In the genomic region with DNA sequence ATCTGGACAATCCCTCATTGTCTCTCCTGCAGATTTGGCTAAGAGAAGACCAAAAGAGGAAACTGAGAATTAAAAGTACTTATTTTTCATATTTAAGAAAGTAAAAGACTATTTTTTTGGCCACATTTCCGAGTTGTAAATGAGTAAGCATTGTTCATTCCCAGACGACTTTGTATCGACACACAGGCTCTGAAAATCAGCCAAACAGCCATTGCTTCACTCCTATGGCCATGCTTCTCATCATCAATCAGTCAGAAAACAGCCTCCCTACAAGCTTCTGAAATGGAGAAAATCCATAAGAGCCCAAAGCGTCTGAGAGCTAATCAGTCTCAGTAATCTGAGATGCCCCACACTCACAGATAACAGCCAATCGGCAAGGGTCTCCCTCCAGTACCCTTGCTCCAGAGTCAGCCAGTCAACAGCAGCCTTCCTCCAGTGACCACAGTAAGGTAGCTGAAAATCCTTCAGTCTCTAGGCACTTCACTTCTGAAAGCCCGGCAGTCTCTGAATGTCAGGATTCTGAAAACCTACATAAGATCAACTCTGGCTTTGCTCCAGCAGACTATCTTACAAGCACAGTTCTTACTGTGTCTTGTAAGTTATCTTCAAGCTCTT, we compare ENCODE assay signal across 26 cellular contexts. TPM values are rescaled to one million over a fixed set of nuclear protein-coding genes. Genes with fewer than 3 reads are reported as not detected.
A peak's percentile ranks its signal among the peaks of the same experiment; 100 is the strongest.
DNase-seq lines count a peak whose midpoint lies in the region; ATAC-seq and TF ChIP-seq lines count a peak whose summit lies in the region.
"Had no signal": no experiment of that assay in that cellular context is flagged by ENCODE, and none has a peak within 500 bp of the region (broad histone marks: within the 10 kb centered on the region; RNA-seq: fewer than 3 reads in every experiment).

No MANE protein-coding gene starts in this region.

- peak overlapping the region; percentile 38 for H2AFZ ChIP-seq in GM23338

- ATAC-seq in GM23338 (peak; percentile 100), HG03378 (IDR thresholded peaks at IDR 0.05; ENCODE audit: unreplicated experiment) (no peak), HG02884 (IDR thresholded peaks at IDR 0.05; ENCODE audit: unreplicated experiment) (no peak)
- ATAC-seq: activated T-helper 17 cell treated with anti-CD3 and anti-CD28 coated beads, Interleukin-2, amount 50 U/mL, for 72 hours; body of pancreas; naive thymus-derived CD4-positive, alpha-beta T cell; stimulated activated naive CD8-positive, alpha-beta T cell treated with anti-CD3 and anti-CD28 coated beads, Interleukin-15, Interleukin-2, amounts not matched to agents 100 U/mL and 50 U/mL, for 24 hours had no signal

- peaks cover 21% of the 10 kb centered on the region; the same call in 2 of the 3 replicates for H3K4me1 Mint-ChIP-seq in GM23338
- H3K4me1 Mint-ChIP-seq: activated naive CD8-positive, alpha-beta T cell treated with anti-CD3 and anti-CD28 coated beads, Interleukin-2, amount 10 ng/mL, durations not matched to agents 7 days and 5 days; activated T-helper 17 cell treated with anti-CD3 and anti-CD28 coated beads, Interleukin-2, amount 50 U/mL, for 72 hours; memory B cell; naive thymus-derived CD4-positive, alpha-beta T cell had no signal

- H3K9me3 Mint-ChIP-seq in GM23338: no peaks in the 10 kb centered on the region
- H3K9me3 Mint-ChIP-seq: activated naive CD8-positive, alpha-beta T cell treated with anti-CD3 and anti-CD28 coated beads, Interleukin-2, amount 10 ng/mL, durations not matched to agents 7 days and 5 days; memory B cell had no signal

- no peaks in the 10 kb centered on the region for H3F3A ChIP-seq in GM23338 (replicated peaks; ENCODE audit: low read depth)

- no peaks in the 10 kb centered on the region for H4K20me1 ChIP-seq in GM23338 (replicated peaks; ENCODE audit: insufficient read depth)

- H3K9me2 ChIP-seq in GM23338 (ENCODE audit: insufficient read depth): no peaks in the 10 kb centered on the region

- no peaks in the 10 kb centered on the region for H3K79me2 ChIP-seq in GM23338 (replicated peaks; ENCODE audit: insufficient read depth)

- H3K36me3 Mint-ChIP-seq in GM23338 (ENCODE audit: low read depth): no peaks in the 10 kb centered on the region
- H3K36me3 Mint-ChIP-seq: activated naive CD8-positive, alpha-beta T cell treated with anti-CD3 and anti-CD28 coated beads, Interleukin-2, amount 10 ng/mL, durations not matched to agents 7 days and 5 days; memory B cell had no signal

- peak; percentile 87 for DNase-seq in GM23338 (ENCODE audit: low spot score)
- DNase-seq in NCI-H69 (lab: John Stamatoyannopoulos, UW): peak; percentile 31
- peak; percentile 55 for DNase-seq in fibroblast of mammary gland (ENCODE audit: low read depth)
- no peak for DNase-seq in superior temporal gyrus (ENCODE audit: extremely low spot score)
- no peak for DNase-seq in nucleus accumbens (lab: John Stamatoyannopoulos, UW)
- DNase-seq: activated CD4-positive, alpha-beta T cell treated with anti-CD3 and anti-CD28 coated beads, Interleukin-2, amount 50 U/mL, for 1 hour; activated naive CD8-positive, alpha-beta T cell treated with anti-CD3 and anti-CD28 coated beads, Interleukin-2, amount 10 ng/mL, durations not matched to agents 7 days and 5 days; body of pancreas; colonic mucosa; GF-D8; naive thymus-derived CD4-positive, alpha-beta T cell; NCI-H1092 treated with DMSO at 0.1 percent for 48 hours; NCI-H2081; NCI-H510A treated with DMSO at 0.1 percent for 48 hours; SIG-M5; stimulated activated naive CD8-positive, alpha-beta T cell treated with anti-CD3 and anti-CD28 coated beads, Interleukin-15, Interleukin-2, amounts not matched to agents 100 U/mL and 50 U/mL, for 24 hours; trophoblast cell had no signal

- no peak for TF ChIP-seq CTCF in GM23338 (conservative IDR thresholded peaks at IDR 0.05; ENCODE audit: low read depth in 2 of 2)
- no peak for TF ChIP-seq CTCF in fibroblast of mammary gland (conservative IDR thresholded peaks at IDR 0.05; ENCODE audit: control insufficient read depth, insufficient read depth, low read depth, low read length)

- H3K36me3 ChIP-seq in GM23338 (ENCODE audit: insufficient read depth) (no peaks in the 10 kb centered on the region), mesodermal cell (ENCODE audit: control insufficient read depth, insufficient read depth, low read length) (no peaks in the 10 kb centered on the region)
- H3K36me3 ChIP-seq: colonic mucosa had no signal

- no peaks in the 10 kb centered on the region for H3K27me3 ChIP-seq in GM23338 (ENCODE audit: insufficient read depth)
- H3K27me3 ChIP-seq: body of pancreas, colonic mucosa had no signal

- H3K4me1 ChIP-seq in GM23338 (ENCODE audit: insufficient read depth) (peaks cover 4% of the 10 kb centered on the region; the same call in 1 of the 2 replicates), mesodermal cell (ENCODE audit: control insufficient read depth, insufficient read depth, low read length, poor library complexity, severe bottlenecking) (no peaks in the 10 kb centered on the region)
- H3K4me1 ChIP-seq: body of pancreas, colonic mucosa had no signal

- H3K9me3 ChIP-seq in mesodermal cell (ENCODE audit: control insufficient read depth, low read length): no peaks in the 10 kb centered on the region
- H3K9me3 ChIP-seq: body of pancreas, colonic mucosa had no signal

- WGBS in mesodermal cell (ENCODE audit: insufficient coverage in 2 of 2), 2 experiments: 45 to 47% methylated on average over 2 to 5 of the region's 6 CpGs

- H3K4me3 ChIP-seq in GM23338 (no peak overlapping the region), fibroblast of mammary gland (ENCODE audit: control insufficient read depth, low read depth, low read length) (no peak overlapping the region), mesodermal cell (ENCODE audit: extremely low read depth, insufficient read depth, low read length, poor library complexity, severe bottlenecking) (no peak overlapping the region)
- H3K4me3 ChIP-seq: body of pancreas, colonic mucosa, skin epidermis had no signal

- peaks cover 2% of the 10 kb centered on the region for H3K27me3 Mint-ChIP-seq in GM23338 (ENCODE audit: insufficient read depth, low read depth, poor library complexity)
- H3K27me3 Mint-ChIP-seq: progenitor cell of endocrine pancreas had no signal

- H3K27ac ChIP-seq in GM23338 (ENCODE audit: low read depth): no peak overlapping the region
- peak overlapping the region; percentile 43 for H3K27ac ChIP-seq in mesodermal cell (ENCODE audit: low read depth, low read length, severe bottlenecking)
- H3K27ac ChIP-seq: body of pancreas, C4-2B, colonic mucosa, skin epidermis had no signal

- no peak overlapping the region for H3K4me3 Mint-ChIP-seq in GM23338
- H3K4me3 Mint-ChIP-seq: activated naive CD8-positive, alpha-beta T cell treated with anti-CD3 and anti-CD28 coated beads, Interleukin-2, amount 10 ng/mL, durations not matched to agents 7 days and 5 days; activated T-helper 17 cell treated with anti-CD3 and anti-CD28 coated beads, Interleukin-2, amount 50 U/mL, for 72 hours; memory B cell; naive thymus-derived CD4-positive, alpha-beta T cell had no signal

- peak overlapping the region; percentile 69 for H3K27ac Mint-ChIP-seq in GM23338
- H3K27ac Mint-ChIP-seq: activated naive CD8-positive, alpha-beta T cell treated with anti-CD3 and anti-CD28 coated beads, Interleukin-2, amount 10 ng/mL, durations not matched to agents 7 days and 5 days; activated T-helper 17 cell treated with anti-CD3 and anti-CD28 coated beads, Interleukin-2, amount 50 U/mL, for 72 hours; memory B cell; naive thymus-derived CD4-positive, alpha-beta T cell; progenitor cell of endocrine pancreas had no signal

- no peak overlapping the region for H3K4me2 ChIP-seq in GM23338

TF ChIP-seq in GM23338, 12 proteins besides CTCF, POLR2A, EP300 and RAD21 (continues in another document):
- TF ChIP-seq CREB1 (CRISPR knock-in tag; IDR thresholded peaks at IDR 0.05; ENCODE audit: low read depth) (no peak), EZH2phosphoT487 (IDR thresholded peaks at IDR 0.05; ENCODE audit: unreplicated experiment) (no peak), STAT1 (IDR thresholded peaks at IDR 0.05; ENCODE audit: unreplicated experiment) (no peak), ZNF331 (CRISPR knock-in tag; IDR thresholded peaks at IDR 0.05; ENCODE audit: low read depth) (no peak), POLR2AphosphoS5 (IDR thresholded peaks at IDR 0.05; ENCODE audit: low read depth) (0 out of 2 replicates have a peak, but pooled peaks have one; percentile 23)

RNA-seq across cellular contexts. Expression of gene CDO1, which starts 31.0 kb away (rescaled TPM):
- total RNA-seq in GM23338 (2014; rRNA removed; shearing (Covaris generic)): 21.2 and 29.2 TPM in 2 replicates
- polyA plus RNA-seq in GM23338 (2016; fragmentation: Nextera tagmentation; extraction: Ambion mirVana): 22.7 and 24.5 TPM in 2 replicates
- polyA plus RNA-seq in mesodermal cell (2013, experiment 1 of 2): 10.2 TPM
- polyA plus RNA-seq in mesodermal cell (2013, experiment 2 of 2): 10.0 TPM
- total RNA-seq: activated T-helper 17 cell treated with anti-CD3 and anti-CD28 coated beads, Interleukin-2, amount 50 U/mL, for 72 hours; OCI-LY7 had no signal
- polyA plus RNA-seq: naive thymus-derived CD4-positive, alpha-beta T cell had no signal

RNA-seq across cellular contexts. Expression of gene ATG12, which starts 55.9 kb away (rescaled TPM):
- 52.6 and 60.0 TPM in 2 replicates for total RNA-seq in GM23338 (2014; rRNA removed; shearing (Covaris generic))
- 92.5 and 109 TPM in 2 replicates for polyA plus RNA-seq in GM23338 (2016; fragmentation: Nextera tagmentation; extraction: Ambion mirVana)
- 64.7 TPM for polyA plus RNA-seq in mesodermal cell (2013, experiment 1 of 2)
- 88.2 TPM for polyA plus RNA-seq in mesodermal cell (2013, experiment 2 of 2)

RNA-seq across cellular contexts. Expression of gene AP3S1, which starts 56.2 kb away (rescaled TPM):
- total RNA-seq in GM23338 (2014; rRNA removed; shearing (Covaris generic)): 232 and 321 TPM in 2 replicates
- polyA plus RNA-seq in GM23338 (2016; fragmentation: Nextera tagmentation; extraction: Ambion mirVana): 135 and 143 TPM in 2 replicates
- 66.5 TPM for polyA plus RNA-seq in mesodermal cell (2013, experiment 1 of 2)
- polyA plus RNA-seq in mesodermal cell (2013, experiment 2 of 2): 75.6 TPM

Comparison
In these comparisons a context has a peak if more than half of its experiments do, and no peak if none do; other contexts are left out.
1. DNase-seq: peak in GM23338 (single experiment), NCI-H69 (single experiment) and fibroblast of mammary gland (single experiment); none in superior temporal gyrus (single experiment) and nucleus accumbens (0 of 56).